1 cellular context compared by ENCODE assay signal in the genomic region with DNA sequence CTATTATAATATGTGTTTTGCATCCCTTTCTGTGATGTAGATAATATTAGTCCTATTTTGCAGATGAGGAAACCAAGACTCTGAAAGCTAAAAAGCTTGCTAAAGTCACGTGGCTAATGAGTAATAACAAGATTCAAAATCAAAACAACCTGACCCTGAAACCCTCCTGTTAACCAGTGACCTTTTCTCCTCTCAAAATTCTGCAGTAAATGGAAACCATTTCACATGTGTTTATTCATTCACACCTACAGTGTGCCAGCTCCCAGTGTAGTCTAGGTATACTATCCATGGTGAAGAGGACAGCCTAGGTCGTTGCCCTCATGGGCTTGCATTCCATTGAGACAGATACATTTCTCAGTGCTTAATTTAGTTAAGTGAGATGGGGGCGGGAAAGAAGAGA.
TF ChIP-seq lines count a peak whose summit lies in the region.

No MANE protein-coding gene starts in this region.

TF ChIP-seq in WTC11, 78 proteins besides CTCF, POLR2A, EP300 and RAD21 (continued from another document):
- TF ChIP-seq, protein P1, sequence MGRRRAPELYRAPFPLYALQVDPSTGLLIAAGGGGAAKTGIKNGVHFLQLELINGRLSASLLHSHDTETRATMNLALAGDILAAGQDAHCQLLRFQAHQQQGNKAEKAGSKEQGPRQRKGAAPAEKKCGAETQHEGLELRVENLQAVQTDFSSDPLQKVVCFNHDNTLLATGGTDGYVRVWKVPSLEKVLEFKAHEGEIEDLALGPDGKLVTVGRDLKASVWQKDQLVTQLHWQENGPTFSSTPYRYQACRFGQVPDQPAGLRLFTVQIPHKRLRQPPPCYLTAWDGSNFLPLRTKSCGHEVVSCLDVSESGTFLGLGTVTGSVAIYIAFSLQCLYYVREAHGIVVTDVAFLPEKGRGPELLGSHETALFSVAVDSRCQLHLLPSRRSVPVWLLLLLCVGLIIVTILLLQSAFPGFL (CRISPR knock-in tag; IDR thresholded peaks at IDR 0.05; ENCODE audit: borderline replicate concordance) = no peak
- TF ChIP-seq ZNF317 (CRISPR knock-in tag; IDR thresholded peaks at IDR 0.05; ENCODE audit: borderline replicate concordance, low read depth) (no peak), ZNF232 (CRISPR knock-in tag; IDR thresholded peaks at IDR 0.05) (no peak), ZNF219 (CRISPR knock-in tag; IDR thresholded peaks at IDR 0.05; ENCODE audit: borderline replicate concordance) (no peak), NR2C2 (CRISPR knock-in tag; IDR thresholded peaks at IDR 0.05) (no peak), MXD4 (CRISPR knock-in tag; IDR thresholded peaks at IDR 0.05; ENCODE audit: borderline replicate concordance) (no peak), ZNF671 (CRISPR knock-in tag; IDR thresholded peaks at IDR 0.05) (no peak), ZNF396 (CRISPR knock-in tag; IDR thresholded peaks at IDR 0.05; ENCODE audit: borderline replicate concordance) (no peak), CREM (CRISPR knock-in tag; IDR thresholded peaks at IDR 0.05) (no peak)
- TF ChIP-seq, protein P2, sequence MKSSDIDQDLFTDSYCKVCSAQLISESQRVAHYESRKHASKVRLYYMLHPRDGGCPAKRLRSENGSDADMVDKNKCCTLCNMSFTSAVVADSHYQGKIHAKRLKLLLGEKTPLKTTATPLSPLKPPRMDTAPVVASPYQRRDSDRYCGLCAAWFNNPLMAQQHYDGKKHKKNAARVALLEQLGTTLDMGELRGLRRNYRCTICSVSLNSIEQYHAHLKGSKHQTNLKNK (CRISPR knock-in tag; IDR thresholded peaks at IDR 0.05) = no peak
- TF ChIP-seq, protein P3, sequence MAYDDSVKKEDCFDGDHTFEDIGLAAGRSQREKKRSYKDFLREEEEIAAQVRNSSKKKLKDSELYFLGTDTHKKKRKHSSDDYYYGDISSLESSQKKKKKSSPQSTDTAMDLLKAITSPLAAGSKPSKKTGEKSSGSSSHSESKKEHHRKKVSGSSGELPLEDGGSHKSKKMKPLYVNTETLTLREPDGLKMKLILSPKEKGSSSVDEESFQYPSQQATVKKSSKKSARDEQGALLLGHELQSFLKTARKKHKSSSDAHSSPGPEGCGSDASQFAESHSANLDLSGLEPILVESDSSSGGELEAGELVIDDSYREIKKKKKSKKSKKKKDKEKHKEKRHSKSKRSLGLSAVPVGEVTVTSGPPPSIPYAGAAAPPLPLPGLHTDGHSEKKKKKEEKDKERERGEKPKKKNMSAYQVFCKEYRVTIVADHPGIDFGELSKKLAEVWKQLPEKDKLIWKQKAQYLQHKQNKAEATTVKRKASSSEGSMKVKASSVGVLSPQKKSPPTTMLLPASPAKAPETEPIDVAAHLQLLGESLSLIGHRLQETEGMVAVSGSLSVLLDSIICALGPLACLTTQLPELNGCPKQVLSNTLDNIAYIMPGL (CRISPR knock-in tag; IDR thresholded peaks at IDR 0.05) = no peak
